ENCODE assay signal across 8 cellular contexts in the genomic region with DNA sequence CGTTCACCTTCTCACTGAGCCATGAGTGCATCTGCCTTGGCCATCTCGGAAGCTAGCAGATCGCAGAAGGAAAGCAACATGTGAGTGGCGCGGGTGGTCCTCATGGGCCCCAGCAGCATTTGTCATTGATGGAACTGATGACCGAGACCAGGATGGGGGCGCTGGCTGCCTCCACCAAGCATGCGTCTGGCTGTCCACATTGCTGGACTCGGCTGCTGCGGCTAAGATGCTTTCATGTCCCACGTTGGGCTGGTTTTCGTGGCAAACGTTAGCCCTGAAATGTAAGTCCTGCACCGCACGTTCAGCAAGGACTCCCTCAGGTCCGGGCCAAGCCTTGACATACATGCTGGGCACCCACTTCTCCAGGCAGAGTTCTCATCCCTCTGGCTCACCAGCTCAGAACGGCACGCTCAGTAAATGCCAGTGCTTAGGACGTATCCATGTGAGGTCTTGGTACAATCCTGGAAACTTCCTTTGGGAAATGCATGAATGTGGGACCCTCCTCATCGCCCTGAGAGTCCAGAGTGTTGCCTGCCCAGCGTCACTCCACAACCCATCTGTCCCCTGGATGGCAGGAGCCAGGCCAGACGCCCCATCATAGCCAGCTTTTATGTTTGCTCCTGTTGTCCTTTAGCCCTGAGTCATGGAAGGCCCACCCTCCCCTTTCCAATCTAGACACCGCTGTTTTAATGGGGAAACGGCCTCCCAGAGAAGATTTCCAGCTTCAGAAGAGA. TPM values are rescaled to one million over a fixed set of nuclear protein-coding genes. Genes with fewer than 3 reads are reported as not detected.
DNase-seq lines count a peak whose midpoint lies in the region; ATAC-seq and TF ChIP-seq lines count a peak whose summit lies in the region.

No MANE protein-coding gene starts in this region.

- H3K4me3 Mint-ChIP-seq in activated CD8-positive, alpha-beta memory T cell treated with anti-CD3 and anti-CD28 coated beads, Interleukin-2, amount 10 ng/mL, durations not matched to agents 7 days and 5 days, result peak overlapping the region; percentile 75
- H3K4me3 Mint-ChIP-seq in activated CD4-positive, alpha-beta memory T cell treated with anti-CD3 and anti-CD28 coated beads for 36 hours, result peak overlapping the region; percentile 58

- CTCF ChIA-PET in activated CD8-positive, alpha-beta memory T cell treated with anti-CD3 and anti-CD28 coated beads, Interleukin-2, amount 10 ng/mL, durations not matched to agents 7 days and 5 days (lab: Charles Lee), result interaction anchor here (0.9 to 2.5 kb wide), 12 partner anchors 9 to 157 kb away, joined by 3 to 19 read pairs (median 4); partner anchors contain the start of gene SLCO4A1
- CTCF ChIA-PET in activated CD4-positive, alpha-beta memory T cell treated with anti-CD3 and anti-CD28 coated beads for 36 hours (lab: Charles Lee), result interaction anchor here (0.9 to 2.1 kb wide), 6 partner anchors 9 to 241 kb away, joined by 4 to 9 read pairs (median 6); partner anchors contain the start of gene SLCO4A1

- H3K4me1 Mint-ChIP-seq in activated CD8-positive, alpha-beta memory T cell treated with anti-CD3 and anti-CD28 coated beads, Interleukin-2, amount 10 ng/mL, durations not matched to agents 7 days and 5 days, result peaks cover 73% of the 10 kb centered on the region
- peaks cover 29% of the 10 kb centered on the region for H3K4me1 Mint-ChIP-seq in activated CD4-positive, alpha-beta memory T cell treated with anti-CD3 and anti-CD28 coated beads for 36 hours (ENCODE audit: low read depth)

- POLR2A ChIA-PET in activated CD4-positive, alpha-beta memory T cell treated with anti-CD3 and anti-CD28 coated beads for 36 hours (lab: Charles Lee), result interaction anchor here (1.0 to 2.6 kb wide), 6 partner anchors 8 to 144 kb away, joined by 3 to 21 read pairs (median 3); partner anchors contain the start of gene SLCO4A1

- TF ChIP-seq CTCF in lower lobe of right lung (IDR thresholded peaks at IDR 0.05), result no peak

- H3K9me3 Mint-ChIP-seq in activated CD8-positive, alpha-beta memory T cell treated with anti-CD3 and anti-CD28 coated beads, Interleukin-2, amount 10 ng/mL, durations not matched to agents 7 days and 5 days (ENCODE audit: low read depth), result no peaks in the 10 kb centered on the region
- H3K9me3 Mint-ChIP-seq in activated CD4-positive, alpha-beta memory T cell treated with anti-CD3 and anti-CD28 coated beads for 36 hours, result no peaks in the 10 kb centered on the region

- no peaks in the 10 kb centered on the region for H3K27me3 Mint-ChIP-seq in activated CD8-positive, alpha-beta memory T cell treated with anti-CD3 and anti-CD28 coated beads, Interleukin-2, amount 10 ng/mL, durations not matched to agents 7 days and 5 days
- H3K27me3 Mint-ChIP-seq in activated CD4-positive, alpha-beta memory T cell treated with anti-CD3 and anti-CD28 coated beads for 36 hours, result no peaks in the 10 kb centered on the region

- no peaks in the 10 kb centered on the region for H3K27me3 ChIP-seq in lower lobe of right lung (ENCODE audit: low read depth)
- H3K27me3 ChIP-seq in thymus (ENCODE audit: control insufficient read depth, insufficient read depth), result no peaks in the 10 kb centered on the region

- H3K36me3 ChIP-seq in lower lobe of right lung, result peaks cover 5% of the 10 kb centered on the region
- no peaks in the 10 kb centered on the region for H3K36me3 ChIP-seq in thymus (ENCODE audit: control insufficient read depth, insufficient read depth)

- no peak for DNase-seq in activated CD8-positive, alpha-beta memory T cell treated with anti-CD3 and anti-CD28 coated beads, Interleukin-2, amount 10 ng/mL, durations not matched to agents 7 days and 5 days
- DNase-seq in activated CD8-positive, alpha-beta memory T cell treated with anti-CD3 and anti-CD28 coated beads, Interleukin-2, amount 50 U/mL, for 4 hours, result no peak
- no peak for DNase-seq in activated CD4-positive, alpha-beta memory T cell treated with anti-CD3 and anti-CD28 coated beads for 36 hours
- DNase-seq in lower lobe of right lung (no peak), NCI-H1048 (lab: John Stamatoyannopoulos, UW) (no peak), NCI-H1105 (lab: John Stamatoyannopoulos, UW) (no peak)

- H3K36me3 Mint-ChIP-seq in activated CD8-positive, alpha-beta memory T cell treated with anti-CD3 and anti-CD28 coated beads, Interleukin-2, amount 10 ng/mL, durations not matched to agents 7 days and 5 days, result peaks cover 28% of the 10 kb centered on the region
- peaks cover 3% of the 10 kb centered on the region for H3K36me3 Mint-ChIP-seq in activated CD4-positive, alpha-beta memory T cell treated with anti-CD3 and anti-CD28 coated beads for 36 hours

- H3K4me1 ChIP-seq in lower lobe of right lung (peaks cover 63% of the 10 kb centered on the region), thymus (ENCODE audit: control insufficient read depth, insufficient read depth, low read length) (peaks cover 21% of the 10 kb centered on the region)

- H3K27ac Mint-ChIP-seq in activated CD8-positive, alpha-beta memory T cell treated with anti-CD3 and anti-CD28 coated beads, Interleukin-2, amount 10 ng/mL, durations not matched to agents 7 days and 5 days, result peak overlapping the region; percentile 96
- H3K27ac Mint-ChIP-seq in activated CD4-positive, alpha-beta memory T cell treated with anti-CD3 and anti-CD28 coated beads for 36 hours, result peak overlapping the region; percentile 84

- H3K4me3 ChIP-seq in lower lobe of right lung (peak overlapping the region; percentile 37), thymus (ENCODE audit: low read length) (no peak overlapping the region)

- ATAC-seq in activated CD8-positive, alpha-beta memory T cell treated with anti-CD3 and anti-CD28 coated beads, Interleukin-2, amount 10 ng/mL, durations not matched to agents 7 days and 5 days, result peak; percentile 3
- no peak for ATAC-seq in lower lobe of right lung
- no peak for ATAC-seq in HG02678 (IDR thresholded peaks at IDR 0.05; ENCODE audit: unreplicated experiment)

- H3K27ac ChIP-seq in lower lobe of right lung, result peak overlapping the region; percentile 89
- H3K27ac ChIP-seq in thymus (ENCODE audit: low read depth), result peak overlapping the region; percentile 87

- 89% methylated on average over 24 of the region's 24 CpGs for WGBS in thymus

- H3K9me3 ChIP-seq in lower lobe of right lung, result no peaks in the 10 kb centered on the region
- H3K9me3 ChIP-seq in thymus (ENCODE audit: control insufficient read depth), result no peaks in the 10 kb centered on the region

- intact Hi-C loops in activated CD4-positive, alpha-beta memory T cell treated with anti-CD3 and anti-CD28 coated beads for 36 hours (cut with micrococcal nuclease), result loop anchor here (1.0 to 5.0 kb wide), 4 partner anchors 7 to 144 kb away; no protein-coding TSS in a partner anchor
- intact Hi-C loops in lower lobe of right lung (cut with DNase I), result no loop called here

RNA-seq across cellular contexts. Expression of gene SLCO4A1, which starts 8.4 kb away (rescaled TPM):
- 10 to 100 TPM; 74.7 to 79.2 TPM for total RNA-seq in activated CD8-positive, alpha-beta memory T cell treated with anti-CD3 and anti-CD28 coated beads, Interleukin-2, amount 10 ng/mL, durations not matched to agents 7 days and 5 days
- 10 to 100 TPM; 29.6 to 30.7 TPM for total RNA-seq in activated CD4-positive, alpha-beta memory T cell treated with anti-CD3 and anti-CD28 coated beads for 36 hours
- 72.4 TPM for total RNA-seq in lower lobe of right lung
- polyA plus RNA-seq in thymus, result 13.4 TPM

RNA-seq across cellular contexts. Expression of gene NTSR1, which starts 57.9 kb away (rescaled TPM):
- not detected for total RNA-seq in activated CD8-positive, alpha-beta memory T cell treated with anti-CD3 and anti-CD28 coated beads, Interleukin-2, amount 10 ng/mL, durations not matched to agents 7 days and 5 days
- not detected for total RNA-seq in activated CD4-positive, alpha-beta memory T cell treated with anti-CD3 and anti-CD28 coated beads for 36 hours
- not detected for total RNA-seq in lower lobe of right lung
- polyA plus RNA-seq in thymus, result 0.14 TPM
